In the genomic region with DNA sequence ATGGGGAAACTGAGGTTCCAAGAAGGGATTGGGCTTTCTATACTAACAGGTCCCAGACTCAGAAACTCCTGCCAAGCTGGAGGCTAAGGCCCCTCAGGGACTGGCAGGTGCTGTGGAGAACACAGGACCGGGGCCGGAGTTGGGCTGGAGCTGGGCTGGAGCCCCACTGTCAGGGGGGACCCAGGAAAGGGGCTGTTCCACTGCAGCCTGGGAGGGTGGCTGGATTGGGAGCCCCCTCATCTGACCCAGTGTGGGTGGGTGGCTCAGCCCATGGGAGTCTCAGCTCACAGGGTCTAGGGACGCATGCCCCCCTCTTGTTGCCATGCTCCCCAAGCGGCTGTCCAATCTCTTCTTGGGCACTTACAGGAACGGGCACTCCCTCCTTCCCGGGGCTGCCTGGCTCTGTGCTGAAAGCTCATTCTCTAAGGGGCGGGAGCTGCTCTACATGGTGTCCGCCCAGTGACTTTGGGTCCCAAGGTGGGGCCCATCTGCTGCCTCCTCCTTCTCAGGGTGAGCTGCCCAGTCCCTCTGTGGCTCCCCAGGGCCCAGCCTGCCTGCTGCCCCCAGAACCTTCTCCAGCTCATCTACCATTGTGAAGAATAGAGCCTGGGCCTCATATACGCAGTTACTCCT, we compare ENCODE assay signal across 18 cellular contexts.
DNase-seq lines count a peak whose midpoint lies in the region; ATAC-seq and TF ChIP-seq lines count a peak whose summit lies in the region.
"Had no signal": no experiment of that assay in that cellular context is flagged by ENCODE, and none has a peak within 500 bp of the region (broad histone marks: within the 10 kb centered on the region; RNA-seq: fewer than 3 reads in every experiment).

No MANE protein-coding gene starts in this region.

- H3K9me2 ChIP-seq in GM23338 (ENCODE audit: insufficient read depth): no peaks in the 10 kb centered on the region

- POLR2A ChIA-PET in activated B cell treated with CpG ODN at 0.5 μM for 24 hours (lab: Charles Lee): no interaction called here

- no peaks in the 10 kb centered on the region for H3K27me3 ChIP-seq in BLaER1 treated with 17β-estradiol and CSF1 and Interleukin-3, amounts not matched to agents 10 nM and 100 nM
- H3K27me3 ChIP-seq in GM23338 (ENCODE audit: insufficient read depth) (no peaks in the 10 kb centered on the region), neural progenitor cell (no peaks in the 10 kb centered on the region)

- intact Hi-C loops in activated B cell treated with CpG ODN at 0.5 μM for 24 hours (cut with micrococcal nuclease): no loop called here

- peak; percentile 13; the same call in 2 of the 3 replicates for ATAC-seq in GM23338
- ATAC-seq in activated B cell treated with CpG ODN at 0.5 μM for 24 hours (ENCODE audit: low read depth): no peak
- ATAC-seq in GM18858 (IDR thresholded peaks at IDR 0.05; ENCODE audit: unreplicated experiment): no peak
- no peak for ATAC-seq in GM18861 (IDR thresholded peaks at IDR 0.05; ENCODE audit: unreplicated experiment)

- peaks cover 24% of the 10 kb centered on the region for H3K27me3 Mint-ChIP-seq in GM23338 (ENCODE audit: insufficient read depth, low read depth, poor library complexity)
- H3K27me3 Mint-ChIP-seq in activated B cell treated with CpG ODN at 0.5 μM for 24 hours: no peaks in the 10 kb centered on the region
- peaks cover 5% of the 10 kb centered on the region for H3K27me3 Mint-ChIP-seq in neural progenitor cell (ENCODE audit: insufficient read depth, low read depth)

- CTCF ChIA-PET in activated B cell treated with CpG ODN at 0.5 μM for 24 hours (lab: Charles Lee): no interaction called here

- H3K27ac Mint-ChIP-seq in GM23338: 0 out of 2 replicates have a peak overlapping the region, but pooled peaks have one; percentile 57
- peak overlapping the region; percentile 31 for H3K27ac Mint-ChIP-seq in activated B cell treated with CpG ODN at 0.5 μM for 24 hours
- H3K27ac Mint-ChIP-seq in neural progenitor cell: peak overlapping the region; percentile 97

- H3K9me3 ChIP-seq in BLaER1 treated with 17β-estradiol and CSF1 and Interleukin-3, amounts not matched to agents 10 nM and 100 nM (replicated peaks in 1 of 11): peaks cover 0 to 2% (median 0%) of the 10 kb centered on the region in 11 experiments; a peak in 1 of 22 replicates
- no peaks in the 10 kb centered on the region for H3K9me3 ChIP-seq in neural progenitor cell (ENCODE audit: low read depth)

- no peaks in the 10 kb centered on the region for H3K79me2 ChIP-seq in GM23338 (replicated peaks; ENCODE audit: insufficient read depth)
- H3K79me2 ChIP-seq in neural progenitor cell (ENCODE audit: low read depth): no peaks in the 10 kb centered on the region

- H3K36me3 ChIP-seq in BLaER1 treated with 17β-estradiol and CSF1 and Interleukin-3, amounts not matched to agents 10 nM and 100 nM: no peaks in the 10 kb centered on the region
- no peaks in the 10 kb centered on the region for H3K36me3 ChIP-seq in GM23338 (ENCODE audit: insufficient read depth)
- H3K36me3 ChIP-seq in neural progenitor cell: no peaks in the 10 kb centered on the region

- no peak overlapping the region for H2AFZ ChIP-seq in GM23338
- H2AFZ ChIP-seq in neural progenitor cell (replicated peaks): no peak overlapping the region
- H2AFZ ChIP-seq: PC-9 had no signal

- H3K27ac ChIP-seq in BLaER1 treated with 17β-estradiol and CSF1 and Interleukin-3, amounts not matched to agents 10 nM and 100 nM: peak overlapping the region in 9 of 11 experiments; percentile 68 to 91 (median 86); a peak in 18 of 22 replicates
- H3K27ac ChIP-seq in GM23338 (ENCODE audit: low read depth) (peak overlapping the region; percentile 19; the same call in 1 of the 2 replicates), neural progenitor cell (no peak overlapping the region)
- H3K27ac ChIP-seq: PC-9, RWPE1, SK-N-MC had no signal

- no peak overlapping the region for H3K4me3 ChIP-seq in BLaER1 treated with 17β-estradiol and CSF1 and Interleukin-3, amounts not matched to agents 10 nM and 100 nM
- H3K4me3 ChIP-seq in GM23338: no peak overlapping the region
- H3K4me3 ChIP-seq in neural progenitor cell: no peak overlapping the region
- H3K4me3 ChIP-seq: PC-9, SK-N-MC had no signal

- H3K9me3 Mint-ChIP-seq in GM23338: no peaks in the 10 kb centered on the region
- no peaks in the 10 kb centered on the region for H3K9me3 Mint-ChIP-seq in activated B cell treated with CpG ODN at 0.5 μM for 24 hours
- H3K9me3 Mint-ChIP-seq in neural progenitor cell: no peaks in the 10 kb centered on the region

- peaks cover 42% of the 10 kb centered on the region for H3K4me1 Mint-ChIP-seq in GM23338
- peaks cover 36% of the 10 kb centered on the region for H3K4me1 Mint-ChIP-seq in activated B cell treated with CpG ODN at 0.5 μM for 24 hours
- peaks cover 21% of the 10 kb centered on the region for H3K4me1 Mint-ChIP-seq in neural progenitor cell

- H3K36me3 Mint-ChIP-seq in GM23338 (ENCODE audit: low read depth): peaks cover 7% of the 10 kb centered on the region; the same call in 1 of the 3 replicates
- H3K36me3 Mint-ChIP-seq in activated B cell treated with CpG ODN at 0.5 μM for 24 hours (ENCODE audit: low read depth): no peaks in the 10 kb centered on the region
- peaks cover 2% of the 10 kb centered on the region for H3K36me3 Mint-ChIP-seq in neural progenitor cell

- H3F3A ChIP-seq in GM23338 (replicated peaks; ENCODE audit: low read depth): 0 out of 2 replicates have a peak, but pooled peaks cover 3% of the 10 kb centered on the region
- H3F3A ChIP-seq in neural progenitor cell (ENCODE audit: low read depth): no peaks in the 10 kb centered on the region

- no peak for TF ChIP-seq CTCF in GM23338 (conservative IDR thresholded peaks at IDR 0.05; ENCODE audit: low read depth in 2 of 2)
- TF ChIP-seq CTCF in activated B cell treated with CpG ODN at 0.5 μM for 24 hours (IDR thresholded peaks at IDR 0.05): no peak
- no peak for TF ChIP-seq CTCF in neural progenitor cell (IDR thresholded peaks at IDR 0.05)

- H3K4me2 ChIP-seq in BLaER1 treated with 17β-estradiol and CSF1 and Interleukin-3, amounts not matched to agents 10 nM and 100 nM: peak overlapping the region in 9 of 11 experiments; percentile 48 to 79 (median 69); a peak in 17 of 22 replicates
- no peak overlapping the region for H3K4me2 ChIP-seq in GM23338
- H3K4me2 ChIP-seq in neural progenitor cell: no peak overlapping the region
- H3K4me2 ChIP-seq: PC-9 had no signal

- H3K9ac ChIP-seq in BLaER1 treated with 17β-estradiol and CSF1 and Interleukin-3, amounts not matched to agents 10 nM and 100 nM: peak overlapping the region in 4 of 11 experiments; percentile 72 to 78 (median 76); a peak in 7 of 22 replicates
- no peak overlapping the region for H3K9ac ChIP-seq in neural progenitor cell

- DNase-seq in GM23338 (ENCODE audit: low spot score) (no peak), activated B cell treated with CpG ODN at 0.5 μM for 24 hours (no peak), neural progenitor cell (ENCODE audit: low spot score) (no peak)
- no peak for DNase-seq in effector CD8-positive, alpha-beta T cell (lab: John Stamatoyannopoulos, UW)
- DNase-seq: DMS53, Karpas-422, NCI-H1105, NCI-H1436 treated with DMSO at 0.1 percent for 48 hours, NCI-H2029 treated with DMSO at 0.1 percent for 48 hours, NCI-H446 treated with DMSO at 0.1 percent for 48 hours, NCI-H526 treated with DMSO at 0.1 percent for 48 hours, PC-9, SHP77 treated with DMSO at 0.1 percent for 48 hours had no signal

- H3K4me3 Mint-ChIP-seq in GM23338 (no peak overlapping the region; the same call in 2 of the 3 replicates), activated B cell treated with CpG ODN at 0.5 μM for 24 hours (no peak overlapping the region), neural progenitor cell (no peak overlapping the region)

- no peaks in the 10 kb centered on the region for H4K20me1 ChIP-seq in BLaER1 treated with 17β-estradiol and CSF1 and Interleukin-3, amounts not matched to agents 10 nM and 100 nM
- H4K20me1 ChIP-seq in GM23338 (replicated peaks; ENCODE audit: insufficient read depth): no peaks in the 10 kb centered on the region
- peaks cover 4% of the 10 kb centered on the region for H4K20me1 ChIP-seq in neural progenitor cell (ENCODE audit: low read depth)

- peaks cover 15 to 83% (median 69%) of the 10 kb centered on the region in 10 experiments for H3K4me1 ChIP-seq in BLaER1 treated with 17β-estradiol and CSF1 and Interleukin-3, amounts not matched to agents 10 nM and 100 nM
- H3K4me1 ChIP-seq in GM23338 (ENCODE audit: insufficient read depth) (peaks cover 29% of the 10 kb centered on the region), neural progenitor cell (peaks cover 7% of the 10 kb centered on the region)

Comparison
In these comparisons a context has a peak if more than half of its experiments do, and no peak if none do; other contexts are left out.
1. H3K4me2 ChIP-seq: peak in BLaER1 treated with 17β-estradiol and CSF1 and Interleukin-3, amounts not matched to agents 10 nM and 100 nM (9 of 11); none in GM23338 (single experiment) and neural progenitor cell (single experiment).
2. H3K27ac Mint-ChIP-seq: peak in every context shown above with its lines; median percentile 97 in neural progenitor cell; 57 in GM23338; 31 in activated B cell treated with CpG ODN at 0.5 μM for 24 hours.